In the genomic region with DNA sequence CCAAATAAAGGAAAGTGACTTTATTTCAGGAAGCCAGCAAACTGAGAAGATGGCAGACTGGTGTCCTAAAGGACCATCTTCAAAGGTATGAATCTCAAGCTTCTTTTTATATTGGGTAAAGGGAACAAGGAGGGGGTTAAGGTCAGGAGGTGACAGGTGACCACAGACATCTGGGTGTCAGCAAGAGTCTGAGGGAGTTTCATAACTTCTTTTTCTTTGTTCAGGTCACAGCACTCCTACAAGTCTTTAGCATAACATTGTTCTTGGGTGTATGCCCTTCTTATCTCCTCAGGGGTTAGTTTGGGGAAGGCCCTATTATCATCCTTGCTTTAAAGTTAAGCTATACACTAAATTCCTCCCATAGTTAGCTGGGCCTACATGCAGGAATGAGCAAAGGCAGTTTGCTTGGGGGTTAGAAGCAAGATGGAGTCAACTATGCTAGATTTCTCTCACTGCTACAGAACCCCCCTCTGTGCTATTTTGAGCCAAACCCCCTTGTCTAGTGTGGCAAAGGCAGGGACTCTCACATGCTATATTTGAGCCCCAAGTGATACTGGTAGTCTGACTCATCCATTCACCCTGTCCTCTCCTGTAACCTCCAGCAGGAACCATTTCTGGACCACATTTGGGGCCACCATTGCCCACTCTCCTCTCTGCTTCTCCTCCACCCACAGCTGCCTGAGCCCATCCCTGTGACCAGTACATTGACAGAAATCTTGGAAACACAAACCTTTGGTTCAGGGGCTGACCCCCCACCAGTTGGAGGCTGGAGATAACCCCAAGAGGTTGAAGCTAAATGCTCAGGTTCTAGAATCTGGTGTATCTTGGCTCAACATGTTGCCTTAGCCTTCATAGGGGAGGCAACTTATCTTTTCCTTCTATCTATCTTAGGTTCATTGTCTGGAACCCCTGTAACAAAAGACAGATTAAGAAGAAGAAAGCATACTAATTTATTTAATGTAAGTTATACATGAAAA, we compare ENCODE assay signal across 13 cellular contexts. TPM values are rescaled to one million over a fixed set of nuclear protein-coding genes. Genes with fewer than 3 reads are reported as not detected.
A peak's percentile ranks its signal among the peaks of the same experiment; 100 is the strongest.
DNase-seq lines count a peak whose midpoint lies in the region; ATAC-seq and TF ChIP-seq lines count a peak whose summit lies in the region.
"Had no signal": no experiment of that assay in that cellular context is flagged by ENCODE, and none has a peak within 500 bp of the region (broad histone marks: within the 10 kb centered on the region; RNA-seq: fewer than 3 reads in every experiment).

No MANE protein-coding gene starts in this region.

- no peak overlapping the region for H3K27ac ChIP-seq in aorta (ENCODE audit: low read depth in 1 of 2, low read length in 2 of 2)
- H3K27ac ChIP-seq: SK-N-MC had no signal

- peak; percentile 85 for ATAC-seq in GM18505 (IDR thresholded peaks at IDR 0.05; ENCODE audit: unreplicated experiment)
- ATAC-seq in GM19468 (IDR thresholded peaks at IDR 0.05; ENCODE audit: extremely low read depth, unreplicated experiment) = peak; percentile 55
- peak; percentile 76 for ATAC-seq in HG02884 (IDR thresholded peaks at IDR 0.05; ENCODE audit: unreplicated experiment)
- peak; percentile 86 for ATAC-seq in HG03565 (IDR thresholded peaks at IDR 0.05; ENCODE audit: unreplicated experiment)
- ATAC-seq in aorta (ENCODE audit: low FRiP score) = no peak
- ATAC-seq: natural killer cell treated with Interleukin-12 subunit alpha and Interleukin-12 subunit beta and Interleukin-15 and Interleukin-18, amount 100 ng/mL, for 72 hours had no signal

- intact Hi-C loops in aorta (cut with DNase I) = no loop called here

- DNase-seq in activated CD4-positive, alpha-beta T cell treated with anti-CD3 and anti-CD28 coated beads, Interleukin-2, amount 50 U/mL, for 48 hours = no peak
- DNase-seq in retina (no peak), aorta (no peak), ureter (ENCODE audit: low spot score) (no peak)
- DNase-seq: GDM1, MG63 had no signal

- TF ChIP-seq POLR2A in GM18505 (IDR thresholded peaks at IDR 0.05; ENCODE audit: borderline replicate concordance, extremely low read depth, insufficient read depth, insufficient read length) = no peak

- H3K36me3 ChIP-seq in aorta (ENCODE audit: control insufficient read depth in 1 of 2, insufficient read depth in 2 of 2, low read length in 1 of 2) = peaks cover 0 to 4% of the 10 kb centered on the region in 2 donors
- H3K36me3 ChIP-seq: MG63 had no signal

- no peaks in the 10 kb centered on the region for H3K4me1 ChIP-seq in aorta (ENCODE audit: control insufficient read depth in 1 of 2, insufficient read depth in 2 of 2, low read length in 2 of 2)

- H3K4me3 ChIP-seq in aorta (ENCODE audit: low read length in 2 of 2) = no peak overlapping the region
- H3K4me3 ChIP-seq: MG63, SK-N-MC had no signal

- no peaks in the 10 kb centered on the region for H3K27me3 ChIP-seq in aorta (ENCODE audit: control insufficient read depth in 1 of 2, insufficient read depth in 2 of 2, low read length in 1 of 2)
- H3K27me3 ChIP-seq: MG63 had no signal

- no peaks in the 10 kb centered on the region for H3K9me3 ChIP-seq in aorta (ENCODE audit: control insufficient read depth, low read length)
- H3K9me3 ChIP-seq: MG63 had no signal

RNA-seq across cellular contexts. Expression of gene LRGUK, which starts 55.5 kb away (rescaled TPM):
- total RNA-seq in aorta (1 to 10 TPM in 1 of 2 donors, under 1 TPM in 1; 0.58 to 1.2 TPM), ureter (2.2 TPM)
- polyA plus RNA-seq in aorta = under 1 TPM in 1 of 2 donors, not detected in 1; 0.59 TPM
- polyA plus RNA-seq: BJ had no signal
